In genomic region chr7:29319719-29320521, GRCh38 we compare ENCODE assay signal across 9 cellular contexts.
A peak's percentile ranks its signal among the peaks of the same experiment; 100 is the strongest.
DNase-seq lines count a peak whose midpoint lies in the region; ATAC-seq and TF ChIP-seq lines count a peak whose summit lies in the region.
"Had no signal": no experiment of that assay in that cellular context is flagged by ENCODE, and none has a peak within 500 bp of the region (broad histone marks: within the 10 kb centered on the region; RNA-seq: fewer than 3 reads in every experiment).

No MANE protein-coding gene starts in this region.

- no peaks in the 10 kb centered on the region for H3K27me3 ChIP-seq in GM06990 (replicated peaks; ENCODE audit: control insufficient read depth, insufficient read depth, low read length)
- no peaks in the 10 kb centered on the region for H3K27me3 ChIP-seq in mesendoderm (ENCODE audit: insufficient read depth, low read length, poor library complexity)
- no peaks in the 10 kb centered on the region for H3K27me3 ChIP-seq in Caco-2 (replicated peaks; ENCODE audit: control insufficient read depth, insufficient read depth, low read length)

- POLR2A ChIA-PET in HEK293T (lab: Yijun Ruan, JAX) = no interaction called here
- POLR2A ChIA-PET in Caco-2 (lab: Charles Lee) = no interaction called here

- H3K4me3 ChIP-seq in GM06990 (replicated peaks; ENCODE audit: low read depth, low read length) (no peak overlapping the region), mesendoderm (ENCODE audit: low read length) (no peak overlapping the region), Caco-2 (ENCODE audit: low read depth, low read length) (no peak overlapping the region)

- H2BK120ac ChIP-seq in mesendoderm (ENCODE audit: low read depth, low read length) = no peak overlapping the region

- H3K36me3 Mint-ChIP-seq in Caco-2 (ENCODE audit: insufficient read depth, unreplicated experiment) = no peaks in the 10 kb centered on the region

- H3K36me3 ChIP-seq in GM06990 (ENCODE audit: control insufficient read depth, insufficient read depth, low read length) = no peaks in the 10 kb centered on the region
- H3K36me3 ChIP-seq in mesendoderm (ENCODE audit: control insufficient read depth, insufficient read depth, low read length) = no peaks in the 10 kb centered on the region
- H3K36me3 ChIP-seq in Caco-2 (ENCODE audit: control insufficient read depth, insufficient read depth, low read length) = no peaks in the 10 kb centered on the region

- no peak overlapping the region for H2BK15ac ChIP-seq in mesendoderm (replicated peaks; ENCODE audit: low read depth)

- no peak overlapping the region for H3K4ac ChIP-seq in mesendoderm (ENCODE audit: low read depth, low read length)

- peak; percentile 10 for DNase-seq in GM06990 (ENCODE audit: extremely low read depth, insufficient read length)
- DNase-seq in SKM-1 (lab: John Stamatoyannopoulos, UW; ENCODE audit: unreplicated experiment) = peak; percentile 82
- peak; percentile 70 for DNase-seq in mesendoderm
- DNase-seq in GF-D8 (lab: John Stamatoyannopoulos, UW) = no peak
- DNase-seq in HEK293T (ENCODE audit: extremely low spot score) = no peak
- no peak for DNase-seq in Caco-2
- DNase-seq in DMS114 treated with DMSO at 0.1 percent for 48 hours (lab: John Stamatoyannopoulos, UW; ENCODE audit: unreplicated experiment) = no peak
- DNase-seq: central memory CD4-positive, alpha-beta T cell had no signal

- H3K79me2 ChIP-seq in mesendoderm (ENCODE audit: control insufficient read depth, insufficient read depth, low read length) = no peaks in the 10 kb centered on the region

- H3K4me1 ChIP-seq in mesendoderm (ENCODE audit: control insufficient read depth, low read depth, low read length) (peaks cover 11% of the 10 kb centered on the region), Caco-2 (no peaks in the 10 kb centered on the region)

- no CpG with 5 or more reads among the region's 10 CpGs for WGBS in mesendoderm (ENCODE audit: extremely low coverage, insufficient coverage, low lambda C conversion rate)

- peak; percentile 52 for ATAC-seq in HG03060 (IDR thresholded peaks at IDR 0.05; ENCODE audit: low read depth, unreplicated experiment)

- no peak overlapping the region for H3K27ac ChIP-seq in mesendoderm (ENCODE audit: low read depth, low read length)

- no peak overlapping the region for H4K5ac ChIP-seq in mesendoderm (ENCODE audit: low read length)

- no peak overlapping the region for H3K4me2 ChIP-seq in mesendoderm (ENCODE audit: low read length)

- H3K18ac ChIP-seq in mesendoderm (ENCODE audit: low read length) = no peak overlapping the region

- peak overlapping the region; percentile 47 for H3K56ac ChIP-seq in mesendoderm (ENCODE audit: low read length)

- no peak overlapping the region for H4K8ac ChIP-seq in mesendoderm (ENCODE audit: low read depth, low read length)

- no peak overlapping the region for H3K27ac Mint-ChIP-seq in Caco-2 (ENCODE audit: unreplicated experiment)

- no peak overlapping the region for H3K4me3 Mint-ChIP-seq in Caco-2 (ENCODE audit: unreplicated experiment)

- H3K9me3 ChIP-seq in Caco-2 = no peaks in the 10 kb centered on the region

- no peaks in the 10 kb centered on the region for H3K27me3 Mint-ChIP-seq in Caco-2 (ENCODE audit: insufficient read depth, unreplicated experiment)

- H3K4me1 Mint-ChIP-seq in Caco-2 (ENCODE audit: low read depth, unreplicated experiment) = no peaks in the 10 kb centered on the region

- no peaks in the 10 kb centered on the region for H3K79me1 ChIP-seq in mesendoderm (ENCODE audit: low read length)

- peak overlapping the region; percentile 56 for H3K23ac ChIP-seq in mesendoderm (ENCODE audit: low read length)

- CTCF ChIA-PET in HEK293T (lab: Yijun Ruan, JAX) (interaction anchor here (0.7 to 1.4 kb wide), 4 partner anchors 10 to 1249 kb away, joined by 3 to 4 read pairs (median 3); no protein-coding TSS in a partner anchor), Caco-2 (lab: Charles Lee) (no interaction called here)

- H2AK5ac ChIP-seq in mesendoderm (ENCODE audit: low read length) = no peak overlapping the region

- H2BK5ac ChIP-seq in mesendoderm (ENCODE audit: low read length) = peak overlapping the region; percentile 25

- H3K9me3 Mint-ChIP-seq in Caco-2 (ENCODE audit: unreplicated experiment) = no peaks in the 10 kb centered on the region

- BruUV-seq in Caco-2 (replicated peaks; lab: Mats Ljungman, UMichigan) = no TSS peak

- TF ChIP-seq CTCF in GM06990 (IDR thresholded peaks at IDR 0.05; ENCODE audit: insufficient read depth, low read length, poor library complexity, severe bottlenecking) = no peak
- no peak for TF ChIP-seq CTCF in Caco-2 (IDR thresholded peaks at IDR 0.05; ENCODE audit: insufficient read depth in 1 of 2, low read depth in 1 of 2, low read length in 1 of 2, severe bottlenecking in 1 of 2, unreplicated experiment in 1 of 2)

- intact Hi-C loops in Caco-2 (cut with micrococcal nuclease; ENCODE audit: unreplicated experiment) = no loop called here

- no peak overlapping the region for H3K9ac ChIP-seq in mesendoderm (ENCODE audit: low read length)

TF ChIP-seq in HEK293T, 16 proteins besides CTCF, POLR2A, EP300 and RAD21:
- no peak for TF ChIP-seq L3MBTL2 (conservative IDR thresholded peaks at IDR 0.05)
- no peak for TF ChIP-seq ARNT (IDR thresholded peaks at IDR 0.05)
- no peak for TF ChIP-seq FOXK2 (IDR thresholded peaks at IDR 0.05)
- no peak for TF ChIP-seq ELF4 (IDR thresholded peaks at IDR 0.05)
TF ChIP-seq in HEK293T: peak in this region for 0.

Comparison
In these comparisons a context has a peak if more than half of its experiments do, and no peak if none do; other contexts are left out.
1. DNase-seq: peak in GM06990 (single experiment), SKM-1 (single experiment) and mesendoderm (single experiment); none in GF-D8 (single experiment), HEK293T (single experiment), Caco-2 (0 of 2) and DMS114 treated with DMSO at 0.1 percent for 48 hours (single experiment).